1 cellular context compared by ENCODE assay signal in the genomic region with DNA sequence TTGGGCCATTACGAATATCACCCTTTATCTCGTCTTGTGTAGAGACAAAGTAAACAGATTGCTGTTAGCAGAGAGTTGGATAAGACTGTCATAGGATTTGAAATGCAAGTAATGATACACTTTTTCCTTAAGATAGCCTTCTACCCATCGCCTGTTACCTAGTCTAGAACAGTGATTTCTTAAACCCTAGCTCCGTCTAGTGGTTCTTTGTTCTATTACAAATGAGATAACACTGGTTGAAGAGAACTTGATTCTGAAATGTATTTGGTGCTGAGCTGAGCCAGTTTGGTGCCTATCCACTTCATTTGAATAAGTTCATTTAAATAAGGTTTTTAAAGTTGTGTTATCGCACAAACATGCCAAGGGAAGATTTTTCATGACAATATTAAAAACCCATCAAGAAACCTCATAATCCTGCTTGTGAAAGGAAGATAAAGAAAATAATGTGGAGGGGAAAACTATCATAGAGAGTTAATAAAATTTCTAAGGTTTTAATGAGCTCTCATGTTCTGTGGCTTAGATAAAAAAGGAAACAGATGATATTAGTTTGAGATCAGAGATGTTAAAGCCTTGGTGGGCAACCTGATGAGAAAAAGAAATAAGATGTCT.
TF ChIP-seq lines count a peak whose summit lies in the region.

No MANE protein-coding gene starts in this region.

TF ChIP-seq in H1, 55 proteins besides CTCF, POLR2A, EP300 and RAD21:
- TF ChIP-seq CBX8 (IDR thresholded peaks at IDR 0.05; ENCODE audit: borderline replicate concordance, low read depth, low read length) = no peak
- no peak for TF ChIP-seq MAFK (IDR thresholded peaks at IDR 0.05; ENCODE audit: low read depth, low read length)
